26 cellular contexts compared by ENCODE assay signal in genomic region chr6:47028835-47029360, GRCh38. TPM values are rescaled to one million over a fixed set of nuclear protein-coding genes. Genes with fewer than 3 reads are reported as not detected.
A peak's percentile ranks its signal among the peaks of the same experiment; 100 is the strongest.
DNase-seq lines count a peak whose midpoint lies in the region; TF ChIP-seq lines count a peak whose summit lies in the region.
"Had no signal": no experiment of that assay in that cellular context is flagged by ENCODE, and none has a peak within 500 bp of the region (broad histone marks: within the 10 kb centered on the region; RNA-seq: fewer than 3 reads in every experiment).

No MANE protein-coding gene starts in this region.

- H3K27me3 Mint-ChIP-seq in osteocyte (ENCODE audit: unreplicated experiment) (peaks cover 37% of the 10 kb centered on the region), endothelial cell (ENCODE audit: unreplicated experiment) (no peaks in the 10 kb centered on the region)
- H3K27me3 Mint-ChIP-seq: CD4-positive, CD25-positive, alpha-beta regulatory T cell had no signal

- H3K4me1 Mint-ChIP-seq in osteocyte (ENCODE audit: unreplicated experiment) (no peaks in the 10 kb centered on the region), endothelial cell (ENCODE audit: unreplicated experiment) (peaks cover 6% of the 10 kb centered on the region)
- H3K4me1 Mint-ChIP-seq: CD4-positive, CD25-positive, alpha-beta regulatory T cell had no signal

- no peak overlapping the region for H3K27ac Mint-ChIP-seq in osteocyte (ENCODE audit: unreplicated experiment)
- H3K27ac Mint-ChIP-seq in endothelial cell (ENCODE audit: unreplicated experiment), result no peak overlapping the region
- H3K27ac Mint-ChIP-seq: CD4-positive, CD25-positive, alpha-beta regulatory T cell had no signal

- H3K36me3 ChIP-seq in OCI-LY3 (replicated peaks; ENCODE audit: low read depth, low read length) (no peaks in the 10 kb centered on the region), esophagus muscularis mucosa (no peaks in the 10 kb centered on the region)
- H3K36me3 ChIP-seq: BLaER1 had no signal

- in situ Hi-C loops in Caki2 (cut with HindIII; ENCODE audit: low pct_unique_long_range_greater_than_20kb, low sequenced_read_pairs), result no loop called here

- TF ChIP-seq CTCF in OCI-LY3 (IDR thresholded peaks at IDR 0.05; ENCODE audit: low read depth, low read length) (no peak), esophagus muscularis mucosa (IDR thresholded peaks at IDR 0.05) (no peak), osteocyte (IDR thresholded peaks at IDR 0.05) (no peak), endothelial cell (IDR thresholded peaks at IDR 0.05; ENCODE audit: unreplicated experiment) (no peak)

- no peak for TF ChIP-seq POLR2A in esophagus muscularis mucosa (IDR thresholded peaks at IDR 0.05; ENCODE audit: low read depth)

- 83% methylated on average over 8 of the region's 8 CpGs for WGBS in esophagus muscularis mucosa

- no peaks in the 10 kb centered on the region for H3K79me2 ChIP-seq in OCI-LY3 (ENCODE audit: low read length)

- DNase-seq in Caki2 (ENCODE audit: low read depth) (peak; percentile 71), esophagus muscularis mucosa (ENCODE audit: extremely low spot score) (peak; percentile 62), osteocyte (ENCODE audit: extremely low spot score, unreplicated experiment) (peak; percentile 27), endothelial cell (ENCODE audit: low spot score) (no peak), Ammon's horn (ENCODE audit: low spot score) (no peak)
- no peak for DNase-seq in stimulated activated CD4-positive, alpha-beta T cell treated with anti-CD3 and anti-CD28 coated beads, Interleukin-4, amount 100 ng/mL, for 1 hour
- DNase-seq: CD4-positive, CD25-positive, alpha-beta regulatory T cell; DMS53; GOT3; NCI-H1092 treated with DMSO at 0.1 percent for 48 hours; NCI-H1436; NCI-H187; NCI-H2081 treated with DMSO at 0.1 percent for 48 hours; NCI-H2171; NCI-H345; NCI-H510A treated with DMSO at 0.1 percent for 48 hours; NCI-H748 treated with DMSO at 0.1 percent for 48 hours; SHP77 had no signal

- intact Hi-C loops in esophagus muscularis mucosa (cut with DNase I), result no loop called here

- peak overlapping the region; percentile 59 for H2AFZ ChIP-seq in OCI-LY3 (ENCODE audit: low read depth, low read length)

- H3K9me3 ChIP-seq in OCI-LY3 (ENCODE audit: insufficient read depth, low read length) (no peaks in the 10 kb centered on the region), esophagus muscularis mucosa (no peaks in the 10 kb centered on the region)
- H3K9me3 ChIP-seq: BLaER1 had no signal

- H3K4me3 Mint-ChIP-seq in osteocyte (ENCODE audit: unreplicated experiment), result no peak overlapping the region
- no peak overlapping the region for H3K4me3 Mint-ChIP-seq in endothelial cell (ENCODE audit: unreplicated experiment)
- H3K4me3 Mint-ChIP-seq: CD4-positive, CD25-positive, alpha-beta regulatory T cell had no signal

- no peaks in the 10 kb centered on the region for H4K20me1 ChIP-seq in OCI-LY3 (ENCODE audit: insufficient read depth, low read length)
- H4K20me1 ChIP-seq: BLaER1 had no signal

- H3K27ac ChIP-seq in OCI-LY3 (ENCODE audit: low read length) (no peak overlapping the region), esophagus muscularis mucosa (replicated peaks in 1 of 4) (no peak overlapping the region)
- H3K27ac ChIP-seq: BLaER1, HL-60, RWPE1 had no signal

- H3K4me3 ChIP-seq in OCI-LY3 (ENCODE audit: low read length) (peak overlapping the region; percentile 42), esophagus muscularis mucosa (no peak overlapping the region)
- H3K4me3 ChIP-seq: BLaER1 had no signal

- H3K4me2 ChIP-seq in OCI-LY3 (ENCODE audit: low read length), result peak overlapping the region; percentile 47
- H3K4me2 ChIP-seq: BLaER1 had no signal

- H3K4me1 ChIP-seq in OCI-LY3 (ENCODE audit: low read length) (no peaks in the 10 kb centered on the region), esophagus muscularis mucosa (no peaks in the 10 kb centered on the region)
- H3K4me1 ChIP-seq: BLaER1 had no signal

- no peak for TF ChIP-seq EP300 in esophagus muscularis mucosa (IDR thresholded peaks at IDR 0.05)

- H3K9me3 Mint-ChIP-seq in osteocyte (ENCODE audit: unreplicated experiment) (no peaks in the 10 kb centered on the region), endothelial cell (ENCODE audit: unreplicated experiment) (no peaks in the 10 kb centered on the region)

- H3K27me3 ChIP-seq in OCI-LY3 (ENCODE audit: low read depth, low read length) (peaks cover 17% of the 10 kb centered on the region), esophagus muscularis mucosa (peaks cover 0 to 6% (median 0%) of the 10 kb centered on the region in 4 donors)
- H3K27me3 ChIP-seq: BLaER1 had no signal

- H3K36me3 Mint-ChIP-seq in osteocyte (ENCODE audit: unreplicated experiment) (no peaks in the 10 kb centered on the region), endothelial cell (ENCODE audit: low read depth, unreplicated experiment) (no peaks in the 10 kb centered on the region)
- H3K36me3 Mint-ChIP-seq: CD4-positive, CD25-positive, alpha-beta regulatory T cell had no signal

- no peak overlapping the region for H3K9ac ChIP-seq in OCI-LY3 (ENCODE audit: low read length)
- H3K9ac ChIP-seq: BLaER1 had no signal

RNA-seq across cellular contexts. Expression of gene ADGRF1, which starts 13.2 kb away (rescaled TPM):
- total RNA-seq in Caki2 (2014; rRNA removed; shearing (Covaris generic); ENCODE audit: low replicate concordance), result 52.7 and 53.6 TPM in 2 replicates
- under 1 TPM in 1 of 4 donors, not detected in 3; 0.83 TPM for total RNA-seq in esophagus muscularis mucosa
- not detected in 2 replicates for total RNA-seq in osteocyte
- not detected for total RNA-seq in endothelial cell (ENCODE audit: unreplicated experiment)
- total RNA-seq: A172; CD4-positive, CD25-positive, alpha-beta regulatory T cell; Daoy; G401; SK-MEL-5 had no signal

Comparison
In these comparisons a context has a peak if more than half of its experiments do, and no peak if none do; other contexts are left out.
1. DNase-seq: peak in Caki2 (single experiment), esophagus muscularis mucosa (single experiment) and osteocyte (single experiment); none in stimulated activated CD4-positive, alpha-beta T cell treated with anti-CD3 and anti-CD28 coated beads, Interleukin-4, amount 100 ng/mL, for 1 hour (single experiment), endothelial cell (single experiment) and Ammon's horn (single experiment).
2. RNA of gene ADGRF1, which starts 13.2 kb away (total RNA-seq): 52.7 to 53.6 TPM in Caki2; 0.83 TPM in esophagus muscularis mucosa, not detected in osteocyte and not detected in endothelial cell (single experiment); every median in the first group is over 10 times any median in the second.